In genomic region chr14:89429206-89430091, GRCh38 we compare ENCODE assay signal across 8 cellular contexts. TPM values are rescaled to one million over a fixed set of nuclear protein-coding genes. Genes with fewer than 3 reads are reported as not detected.
DNase-seq lines count a peak whose midpoint lies in the region; ATAC-seq, FAIRE-seq and TF ChIP-seq lines count a peak whose summit lies in the region.

No MANE protein-coding gene starts in this region.

- H3K79me2 ChIP-seq in fibroblast of lung (ENCODE audit: control insufficient read depth, insufficient read depth, low read length): no peaks in the 10 kb centered on the region

- FAIRE-seq in pancreas (lab: Jason Lieb, UNC): no peak

- H3K36me3 ChIP-seq in fibroblast of lung (ENCODE audit: control insufficient read depth, insufficient read depth, low read length): no peaks in the 10 kb centered on the region
- no peaks in the 10 kb centered on the region for H3K36me3 ChIP-seq in pancreas

- TF ChIP-seq CTCF in fibroblast of lung (conservative IDR thresholded peaks at IDR 0.05 in 1 of 2, IDR thresholded peaks at IDR 0.05 in 1 of 2; ENCODE audit: low read depth in 1 of 2, low read length in 2 of 2) (no peak), pancreas (IDR thresholded peaks at IDR 0.05) (no peak)

- H3K9ac ChIP-seq in fibroblast of lung (ENCODE audit: insufficient read depth, low read length): no peak overlapping the region

- ATAC-seq in pancreas (peak; percentile 52 to 65 (median 56)), HG02852 (IDR thresholded peaks at IDR 0.05; ENCODE audit: unreplicated experiment) (no peak)

- peak overlapping the region; percentile 8 for H2AFZ ChIP-seq in fibroblast of lung (ENCODE audit: low read length)

- peak overlapping the region; percentile 52 for H3K27ac ChIP-seq in fibroblast of lung (ENCODE audit: insufficient read depth, low read length)
- peak overlapping the region in 3 of 4 donors; percentile 7 to 67 (median 62) for H3K27ac ChIP-seq in pancreas

- 19 to 22% methylated on average over 14 of the region's 14 CpGs for WGBS in pancreas, 2 donors

- peak; percentile 85 for DNase-seq in DMS79 treated with DMSO at 0.1 percent for 48 hours (lab: John Stamatoyannopoulos, UW)
- DNase-seq in NCI-H1417 (lab: John Stamatoyannopoulos, UW): peak; percentile 51 to 76 (median 53)
- peak; percentile 65 to 75 for DNase-seq in activated CD4-positive, alpha-beta T cell treated with anti-CD3 and anti-CD28 coated beads, Interleukin-2, amount 50 U/mL, for 48 hours
- peak; percentile 21 to 69 for DNase-seq in fibroblast of lung (ENCODE audit: low read depth in 2 of 2)
- DNase-seq in pancreas: no peak
- DNase-seq in effector CD4-positive, alpha-beta T cell: no peak
- no peak for DNase-seq in posterior vena cava (ENCODE audit: low spot score)

- H3K4me1 ChIP-seq in fibroblast of lung (ENCODE audit: control insufficient read depth, extremely low read depth, insufficient read depth, low read length) (peaks cover 16% of the 10 kb centered on the region), pancreas (peaks cover 8 to 23% (median 18%) of the 10 kb centered on the region in 3 donors)

- intact Hi-C loops in pancreas (cut with DNase I) (no loop called here), posterior vena cava (cut with DNase I) (loop anchor here in 1 of 2 donors (10.0 kb wide), 1 partner anchor 485 kb away; no protein-coding TSS in a partner anchor)

- H3K27me3 ChIP-seq in fibroblast of lung (ENCODE audit: control insufficient read depth, insufficient read depth, low read length) (no peaks in the 10 kb centered on the region), pancreas (no peaks in the 10 kb centered on the region)

- H3K4me3 ChIP-seq in fibroblast of lung (replicated peaks in 1 of 4; ENCODE audit: control extremely low read depth in 1 of 4, insufficient read depth in 1 of 4, low read depth in 3 of 4, low read length in 4 of 4) (peak overlapping the region in 3 of 4 experiments; percentile 7 to 47 (median 40)), pancreas (peak overlapping the region in 2 of 4 donors; percentile 20 to 35)

- no peaks in the 10 kb centered on the region for H4K20me1 ChIP-seq in fibroblast of lung (ENCODE audit: control insufficient read depth, extremely low read depth, insufficient read depth, low read length)

- H3K4me2 ChIP-seq in fibroblast of lung (ENCODE audit: extremely low read depth, insufficient read depth, low read length): peak overlapping the region; percentile 73

- H3K9me3 ChIP-seq in fibroblast of lung (ENCODE audit: control insufficient read depth, insufficient read depth, low read depth, low read length) (no peaks in the 10 kb centered on the region), pancreas (no peaks in the 10 kb centered on the region)

RNA-seq across cellular contexts. Expression of gene FOXN3, which starts 12.4 kb away (rescaled TPM):
- 27.5 and 27.9 TPM in 2 replicates for total RNA-seq in fibroblast of lung
- polyA plus RNA-seq in fibroblast of lung: 22.5 and 33.3 TPM in 2 replicates
- 14.4 and 26.1 TPM in 2 replicates for polyA plus RNA-seq in fibroblast of lung (2012)
- 118 and 136 TPM in 2 replicates for polyA minus RNA-seq in fibroblast of lung (ENCODE audit: low replicate concordance)
- total RNA-seq in pancreas: 10 to 100 TPM; 28.3 to 58.0 (median 34.7) TPM
- 1 to 10 TPM; 8.8 TPM for polyA plus RNA-seq in pancreas
- 100 to 1,000 TPM; 138 to 142 TPM for total RNA-seq in posterior vena cava

Comparison
In these comparisons a context has a peak if more than half of its experiments do, and no peak if none do; other contexts are left out.
1. DNase-seq: peak in DMS79 treated with DMSO at 0.1 percent for 48 hours (single experiment), NCI-H1417 (3 of 3), activated CD4-positive, alpha-beta T cell treated with anti-CD3 and anti-CD28 coated beads, Interleukin-2, amount 50 U/mL, for 48 hours (2 of 2) and fibroblast of lung (2 of 2); none in pancreas (0 of 6), effector CD4-positive, alpha-beta T cell (single experiment) and posterior vena cava (single experiment).